In the genomic region with DNA sequence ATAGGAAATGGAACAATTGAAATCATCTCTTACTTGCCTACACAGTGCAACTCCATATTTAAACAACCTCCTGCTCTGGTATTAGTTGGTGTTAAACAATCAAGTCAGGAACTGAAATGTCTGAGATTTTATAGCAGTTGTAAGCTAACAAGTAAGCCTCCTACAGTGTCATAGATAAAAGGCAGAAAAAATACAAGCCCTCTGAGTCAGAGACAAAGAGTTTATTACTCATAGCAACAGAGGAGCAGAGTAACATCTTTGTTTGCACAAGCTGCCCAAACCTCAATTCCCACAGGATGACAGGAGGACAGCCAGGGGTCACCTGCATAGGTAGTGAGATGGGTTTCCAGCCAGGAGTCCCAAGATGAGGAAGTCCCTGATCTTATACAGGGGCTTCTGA, we compare ENCODE assay signal across 8 cellular contexts.
DNase-seq lines count a peak whose midpoint lies in the region; ATAC-seq and TF ChIP-seq lines count a peak whose summit lies in the region.

No MANE protein-coding gene starts in this region.

- H3K9me3 Mint-ChIP-seq in neural progenitor cell = no peaks in the 10 kb centered on the region
- H3K9me3 Mint-ChIP-seq in stimulated activated memory B cell treated with anti-CD40 and anti-IgM and Interleukin-4, amounts not matched to agents 10 μg/mL and 1 μg/mL and 100 μg/mL, for 72 hours = no peaks in the 10 kb centered on the region

- H3K27ac Mint-ChIP-seq in neural progenitor cell = peak overlapping the region; percentile 87
- H3K27ac Mint-ChIP-seq in stimulated activated memory B cell treated with anti-CD40 and anti-IgM and Interleukin-4, amounts not matched to agents 10 μg/mL and 1 μg/mL and 100 μg/mL, for 72 hours = no peak overlapping the region

- peaks cover 4% of the 10 kb centered on the region for H3F3A ChIP-seq in neural progenitor cell (ENCODE audit: low read depth)

- no peak for TF ChIP-seq CTCF in neural progenitor cell (IDR thresholded peaks at IDR 0.05)

- H3K9me3 ChIP-seq in neural progenitor cell (ENCODE audit: low read depth) = no peaks in the 10 kb centered on the region

- no peak overlapping the region for H3K4me3 Mint-ChIP-seq in neural progenitor cell
- no peak overlapping the region for H3K4me3 Mint-ChIP-seq in stimulated activated memory B cell treated with anti-CD40 and anti-IgM and Interleukin-4, amounts not matched to agents 10 μg/mL and 1 μg/mL and 100 μg/mL, for 72 hours

- H3K79me2 ChIP-seq in neural progenitor cell (ENCODE audit: low read depth) = no peaks in the 10 kb centered on the region

- peaks cover 15% of the 10 kb centered on the region for H3K4me1 Mint-ChIP-seq in neural progenitor cell
- no peaks in the 10 kb centered on the region for H3K4me1 Mint-ChIP-seq in stimulated activated memory B cell treated with anti-CD40 and anti-IgM and Interleukin-4, amounts not matched to agents 10 μg/mL and 1 μg/mL and 100 μg/mL, for 72 hours

- no peak overlapping the region for H3K9ac ChIP-seq in neural progenitor cell

- no peaks in the 10 kb centered on the region for H3K36me3 Mint-ChIP-seq in neural progenitor cell
- H3K36me3 Mint-ChIP-seq in stimulated activated memory B cell treated with anti-CD40 and anti-IgM and Interleukin-4, amounts not matched to agents 10 μg/mL and 1 μg/mL and 100 μg/mL, for 72 hours = no peaks in the 10 kb centered on the region

- DNase-seq in COR-L47 (lab: John Stamatoyannopoulos, UW) = peak; percentile 45
- DNase-seq in HuH-7 (ENCODE audit: low spot score) = peak; percentile 1
- peak in 5 of 61 donors; percentile 8 to 29 (median 15) for DNase-seq in caudate nucleus (lab: John Stamatoyannopoulos, UW)
- DNase-seq in neural progenitor cell (ENCODE audit: low spot score) = no peak
- no peak for DNase-seq in T-helper 1 cell
- DNase-seq in GM19238 (ENCODE audit: insufficient read length, low spot score) = no peak

- H3K27me3 Mint-ChIP-seq in neural progenitor cell (ENCODE audit: insufficient read depth, low read depth) = peaks cover 2% of the 10 kb centered on the region
- no peaks in the 10 kb centered on the region for H3K27me3 Mint-ChIP-seq in stimulated activated memory B cell treated with anti-CD40 and anti-IgM and Interleukin-4, amounts not matched to agents 10 μg/mL and 1 μg/mL and 100 μg/mL, for 72 hours

- H2AFZ ChIP-seq in neural progenitor cell (replicated peaks) = no peak overlapping the region

- H3K36me3 ChIP-seq in neural progenitor cell = no peaks in the 10 kb centered on the region

- ATAC-seq in HG03521 (IDR thresholded peaks at IDR 0.05; ENCODE audit: unreplicated experiment) = no peak
- no peak for ATAC-seq in stimulated activated memory B cell treated with anti-CD40 and anti-IgM and Interleukin-4, amounts not matched to agents 10 μg/mL and 1 μg/mL and 100 μg/mL, for 72 hours

- no peaks in the 10 kb centered on the region for H4K20me1 ChIP-seq in neural progenitor cell (ENCODE audit: low read depth)

- H3K4me3 ChIP-seq in neural progenitor cell = no peak overlapping the region

- peak overlapping the region; percentile 18 for H3K27ac ChIP-seq in caudate nucleus (ENCODE audit: low read depth, low read length)
- H3K27ac ChIP-seq in neural progenitor cell = no peak overlapping the region

- H3K4me2 ChIP-seq in neural progenitor cell = no peak overlapping the region

- peaks cover 28% of the 10 kb centered on the region for H3K4me1 ChIP-seq in neural progenitor cell

- no peaks in the 10 kb centered on the region for H3K27me3 ChIP-seq in neural progenitor cell

Comparison
In these comparisons a context has a peak if more than half of its experiments do, and no peak if none do; other contexts are left out.
1. DNase-seq: peak in COR-L47 (single experiment) and HuH-7 (single experiment); none in neural progenitor cell (single experiment), T-helper 1 cell (0 of 5) and GM19238 (single experiment).